9 cellular contexts compared by ENCODE assay signal in genomic region chr1:93910305-93910704, GRCh38. TPM values are rescaled to one million over a fixed set of nuclear protein-coding genes. Genes with fewer than 3 reads are reported as not detected.
DNase-seq lines count a peak whose midpoint lies in the region; ATAC-seq and TF ChIP-seq lines count a peak whose summit lies in the region.
"Had no signal": no experiment of that assay in that cellular context is flagged by ENCODE, and none has a peak within 500 bp of the region (broad histone marks: within the 10 kb centered on the region; RNA-seq: fewer than 3 reads in every experiment).

No MANE protein-coding gene starts in this region.

- peak overlapping the region in 1 of 2 donors; percentile 67 for H3K4me3 ChIP-seq in CD4-positive, alpha-beta memory T cell (ENCODE audit: low read length in 2 of 2)
- H3K4me3 ChIP-seq in neutrophil (ENCODE audit: low read depth in 1 of 2, low read length in 1 of 2) = peak overlapping the region; percentile 81 to 84

- H3K27ac Mint-ChIP-seq in CD4-positive, alpha-beta memory T cell = peak overlapping the region; percentile 75 to 94 (median 90)
- H3K27ac Mint-ChIP-seq in central memory CD8-positive, alpha-beta T cell (ENCODE audit: low read depth) = peak overlapping the region; percentile 84

- peaks cover 0 to 2% of the 10 kb centered on the region in 2 donors for H3K27me3 Mint-ChIP-seq in CD4-positive, alpha-beta memory T cell
- no peaks in the 10 kb centered on the region for H3K27me3 Mint-ChIP-seq in central memory CD8-positive, alpha-beta T cell

- no peak for DNase-seq in CD4-positive, alpha-beta memory T cell
- DNase-seq in central memory CD8-positive, alpha-beta T cell (ENCODE audit: low spot score in 2 of 2) = no peak
- DNase-seq in ureter (ENCODE audit: low spot score) = no peak
- DNase-seq in posterior cingulate gyrus = no peak
- no peak for DNase-seq in NCI-H526 (lab: John Stamatoyannopoulos, UW)
- DNase-seq in DMS79 (lab: John Stamatoyannopoulos, UW) = no peak
- DNase-seq: activated effector memory CD4-positive, alpha-beta T cell treated with Interleukin-2 at 50 U/mL for 16 hours had no signal

- H3K36me3 Mint-ChIP-seq in CD4-positive, alpha-beta memory T cell = peaks cover 0 to 4% of the 10 kb centered on the region in 2 donors
- H3K36me3 Mint-ChIP-seq in central memory CD8-positive, alpha-beta T cell (ENCODE audit: insufficient read depth) = peaks cover 7% of the 10 kb centered on the region

- peaks cover 28% of the 10 kb centered on the region for H3K4me1 ChIP-seq in CD4-positive, alpha-beta memory T cell (ENCODE audit: insufficient read depth, low read length)
- H3K4me1 ChIP-seq in neutrophil (ENCODE audit: control insufficient read depth in 1 of 2, insufficient read depth in 1 of 2, low read depth in 1 of 2, low read length in 1 of 2) = peaks cover 39 to 42% of the 10 kb centered on the region in 2 experiments

- CTCF ChIA-PET in CD4-positive, alpha-beta memory T cell (lab: Charles Lee; ENCODE audit: partially characterized antibody) = interaction anchor here (0.7 to 2.6 kb wide), 21 partner anchors 10 to 1037 kb away, joined by 3 to 31 read pairs (median 3); partner anchors contain the start of gene DNTTIP2

- peaks cover 25 to 34% (median 28%) of the 10 kb centered on the region in 4 donors for H3K4me1 Mint-ChIP-seq in CD4-positive, alpha-beta memory T cell
- H3K4me1 Mint-ChIP-seq in central memory CD8-positive, alpha-beta T cell = peaks cover 27% of the 10 kb centered on the region

- no peak for TF ChIP-seq CTCF in neutrophil (IDR thresholded peaks at IDR 0.05)

- intact Hi-C loops in CD4-positive, alpha-beta memory T cell (cut with micrococcal nuclease) = no loop called here
- intact Hi-C loops in posterior cingulate gyrus (cut with DNase I) = no loop called here

- H3K9me3 ChIP-seq in CD4-positive, alpha-beta memory T cell (ENCODE audit: control insufficient read depth in 1 of 2, low read length in 2 of 2) = no peaks in the 10 kb centered on the region
- H3K9me3 ChIP-seq in KOPT-K1 (ENCODE audit: insufficient read depth, low read length, poor library complexity, severe bottlenecking) (peaks cover 6% of the 10 kb centered on the region), neutrophil (no peaks in the 10 kb centered on the region)

- POLR2A ChIA-PET in CD4-positive, alpha-beta memory T cell (lab: Charles Lee; ENCODE audit: partially characterized antibody) = interaction anchor here (0.5 to 3.9 kb wide), 6 partner anchors 26 to 1324 kb away, joined by 3 to 78 read pairs (median 4); partner anchors contain the start of genes DNTTIP2 and RWDD3

- H3K27me3 ChIP-seq in CD4-positive, alpha-beta memory T cell (ENCODE audit: insufficient read depth, low read length) = no peaks in the 10 kb centered on the region
- no peaks in the 10 kb centered on the region for H3K27me3 ChIP-seq in neutrophil

- no peaks in the 10 kb centered on the region for H3K9me3 Mint-ChIP-seq in CD4-positive, alpha-beta memory T cell
- no peaks in the 10 kb centered on the region for H3K9me3 Mint-ChIP-seq in central memory CD8-positive, alpha-beta T cell

- no peak for ATAC-seq in central memory CD8-positive, alpha-beta T cell (replicated peaks; ENCODE audit: extremely low read depth, poor library complexity, severe bottlenecking)

- no peaks in the 10 kb centered on the region for H3K36me3 ChIP-seq in CD4-positive, alpha-beta memory T cell (ENCODE audit: insufficient read depth, low read length)
- no peaks in the 10 kb centered on the region for H3K36me3 ChIP-seq in KOPT-K1 (ENCODE audit: insufficient read depth, low read length)
- no peaks in the 10 kb centered on the region for H3K36me3 ChIP-seq in neutrophil

- peak overlapping the region; percentile 44 for H3K27ac ChIP-seq in CD4-positive, alpha-beta memory T cell (ENCODE audit: low read depth, low read length)
- peak overlapping the region; percentile 73 for H3K27ac ChIP-seq in KOPT-K1 (ENCODE audit: low read depth, low read length, poor library complexity, severe bottlenecking)
- peak overlapping the region; percentile 94 for H3K27ac ChIP-seq in neutrophil

- peak overlapping the region; percentile 81 to 93 (median 85) for H3K4me3 Mint-ChIP-seq in CD4-positive, alpha-beta memory T cell
- H3K4me3 Mint-ChIP-seq in central memory CD8-positive, alpha-beta T cell = peak overlapping the region; percentile 81

RNA-seq across cellular contexts. Expression of gene GCLM, which starts 1.1 kb away (rescaled TPM):
- total RNA-seq in CD4-positive, alpha-beta memory T cell = 10 to 100 TPM; 22.0 to 26.8 TPM
- 10 to 100 TPM; 11.4 to 32.8 TPM for polyA plus RNA-seq in CD4-positive, alpha-beta memory T cell
- 12.6 TPM for total RNA-seq in ureter

RNA-seq across cellular contexts. Expression of gene DNTTIP2, which starts 31.3 kb away (rescaled TPM):
- total RNA-seq in CD4-positive, alpha-beta memory T cell = 10 to 100 TPM; 71.4 to 75.4 TPM
- polyA plus RNA-seq in CD4-positive, alpha-beta memory T cell = 10 to 100 TPM; 52.5 to 86.5 TPM
- 60.4 TPM for total RNA-seq in ureter

Comparison
In these comparisons a context has a peak if more than half of its experiments do, and no peak if none do; other contexts are left out.
1. H3K27ac ChIP-seq: peak in every context shown above with its lines; median percentile 94 in neutrophil; 73 in KOPT-K1; 44 in CD4-positive, alpha-beta memory T cell.